In genomic region chr14:91399868-91400640, GRCh38 we compare ENCODE assay signal across 7 cellular contexts. TPM values are rescaled to one million over a fixed set of nuclear protein-coding genes. Genes with fewer than 3 reads are reported as not detected.
A peak's percentile ranks its signal among the peaks of the same experiment; 100 is the strongest.
DNase-seq lines count a peak whose midpoint lies in the region; ATAC-seq lines count a peak whose summit lies in the region.

No MANE protein-coding gene starts in this region.

- peak overlapping the region; percentile 99 for H3K4me3 Mint-ChIP-seq in activated naive CD4-positive, alpha-beta T cell treated with anti-CD3 and anti-CD28 coated beads for 36 hours

- H3K4me1 ChIP-seq in rectal smooth muscle tissue (ENCODE audit: control insufficient read depth, insufficient read depth, low read length): no peaks in the 10 kb centered on the region

- peaks cover 24% of the 10 kb centered on the region for H3K36me3 Mint-ChIP-seq in activated naive CD4-positive, alpha-beta T cell treated with anti-CD3 and anti-CD28 coated beads for 36 hours (ENCODE audit: low read depth)

- H3K27ac Mint-ChIP-seq in activated naive CD4-positive, alpha-beta T cell treated with anti-CD3 and anti-CD28 coated beads for 36 hours: peak overlapping the region; percentile 97

- H3K27ac ChIP-seq in rectal smooth muscle tissue (ENCODE audit: low read depth, low read length): no peak overlapping the region

- H3K36me3 ChIP-seq in rectal smooth muscle tissue (ENCODE audit: control insufficient read depth, insufficient read depth, low read length): no peaks in the 10 kb centered on the region

- H3K27me3 ChIP-seq in rectal smooth muscle tissue (ENCODE audit: control insufficient read depth, insufficient read depth, low read length): no peaks in the 10 kb centered on the region

- DNase-seq in activated naive CD4-positive, alpha-beta T cell treated with anti-CD3 and anti-CD28 coated beads for 36 hours: peak; percentile 64
- no peak for DNase-seq in putamen (ENCODE audit: low spot score)
- no peak for DNase-seq in COR-L47 (lab: John Stamatoyannopoulos, UW)
- DNase-seq in DMS 273 treated with DMSO at 0.1 percent for 48 hours (lab: John Stamatoyannopoulos, UW): no peak

- intact Hi-C loops in activated naive CD4-positive, alpha-beta T cell treated with anti-CD3 and anti-CD28 coated beads for 36 hours (cut with micrococcal nuclease): no loop called here

- H3K4me3 ChIP-seq in rectal smooth muscle tissue (ENCODE audit: low read length): peak overlapping the region; percentile 42

- H3K4me1 Mint-ChIP-seq in activated naive CD4-positive, alpha-beta T cell treated with anti-CD3 and anti-CD28 coated beads for 36 hours (ENCODE audit: low read depth): peaks cover 91% of the 10 kb centered on the region

- CTCF ChIA-PET in activated naive CD4-positive, alpha-beta T cell treated with anti-CD3 and anti-CD28 coated beads for 36 hours (lab: Charles Lee): interaction anchor here (0.6 to 7.2 kb wide), 8 partner anchors 8 to 77 kb away, joined by 3 to 94 read pairs (median 5); partner anchors contain the start of gene CCDC88C

- no peaks in the 10 kb centered on the region for H3K27me3 Mint-ChIP-seq in activated naive CD4-positive, alpha-beta T cell treated with anti-CD3 and anti-CD28 coated beads for 36 hours (ENCODE audit: low read depth)

- peak; percentile 49 for ATAC-seq in GM18868 (IDR thresholded peaks at IDR 0.05; ENCODE audit: unreplicated experiment)
- ATAC-seq in HG03025 (IDR thresholded peaks at IDR 0.05; ENCODE audit: low FRiP score, unreplicated experiment): peak; percentile 42

- no peak overlapping the region for H3K9ac ChIP-seq in rectal smooth muscle tissue (ENCODE audit: low read length)

- H3K9me3 Mint-ChIP-seq in activated naive CD4-positive, alpha-beta T cell treated with anti-CD3 and anti-CD28 coated beads for 36 hours: no peaks in the 10 kb centered on the region

RNA-seq across cellular contexts. Expression of gene CCDC88C, which starts 17.6 kb away (rescaled TPM):
- 10 to 100 TPM; 76.0 to 83.3 TPM for total RNA-seq in activated naive CD4-positive, alpha-beta T cell treated with anti-CD3 and anti-CD28 coated beads for 36 hours
